23 cellular contexts compared by ENCODE assay signal in genomic region chr1:10808441-10808840, GRCh38.
"Had no signal": no experiment of that assay in that cellular context is flagged by ENCODE, and none has a peak within 500 bp of the region (broad histone marks: within the 10 kb centered on the region; RNA-seq: fewer than 3 reads in every experiment).

No MANE protein-coding gene starts in this region.

- FAIRE-seq: keratinocyte, pancreas, small intestine had no signal

- H3K4me3 ChIP-seq: left lung, lower lobe of right lung, pancreas, prostate gland, sigmoid colon, spleen, suprapubic skin, thoracic aorta, tibial artery, upper lobe of left lung, vagina had no signal

- ATAC-seq: left colon; left lung; lower lobe of right lung; naive thymus-derived CD4-positive, alpha-beta T cell; natural killer cell treated with Interleukin-12 subunit alpha and Interleukin-12 subunit beta and Interleukin-15 and Interleukin-18, amount 100 ng/mL, for 72 hours; pancreas; right cardiac atrium; stimulated activated effector memory CD8-positive, alpha-beta T cell treated with anti-CD3 and anti-CD28 coated beads, Interleukin-12 subunit alpha, Interleukin-12 subunit beta, amount 100 ng/mL, for 72 hours had no signal

- H3K36me3 ChIP-seq: left lung, lower lobe of right lung, pancreas, prostate gland, sigmoid colon, spleen, suprapubic skin, thoracic aorta, tibial artery, upper lobe of left lung, vagina had no signal

- H3K4me1 ChIP-seq: left lung, pancreas, sigmoid colon, spleen, tibial artery had no signal

- H3K27me3 ChIP-seq: pancreas, upper lobe of left lung, vagina had no signal

- H3K27ac ChIP-seq: left lung, lower lobe of right lung, pancreas, prostate gland, sigmoid colon, spleen, suprapubic skin, thoracic aorta, tibial artery, upper lobe of left lung, vagina had no signal

- DNase-seq: hippocampal formation; left colon; left lung; lower lobe of right lung; mesendoderm; naive thymus-derived CD4-positive, alpha-beta T cell; retina; right cardiac atrium; sigmoid colon; small intestine; spleen; stimulated activated CD4-positive, alpha-beta T cell treated with anti-CD3 and anti-CD28 coated beads, Interleukin-4, amount 100 ng/mL, for 24 hours; stimulated activated naive CD4-positive, alpha-beta T cell; tibial artery; upper lobe of left lung had no signal

- H3K9me3 ChIP-seq: left lung, lower lobe of right lung, pancreas, prostate gland, sigmoid colon, spleen, suprapubic skin, thoracic aorta, tibial artery, upper lobe of left lung, vagina had no signal
